Comparison of ENCODE assay signal across 22 cellular contexts in genomic region chr9:82675102-82675501, GRCh38.
"Had no signal": no experiment of that assay in that cellular context is flagged by ENCODE, and none has a peak within 500 bp of the region (broad histone marks: within the 10 kb centered on the region; RNA-seq: fewer than 3 reads in every experiment).

No MANE protein-coding gene starts in this region.

- ATAC-seq: effector memory CD8-positive, alpha-beta T cell; left lobe of liver; natural killer cell; stimulated activated effector memory CD8-positive, alpha-beta T cell treated with anti-CD3 and anti-CD28 coated beads, Interleukin-12 subunit alpha, Interleukin-12 subunit beta, amount 100 ng/mL, for 72 hours; stimulated activated naive CD8-positive, alpha-beta T cell treated with anti-CD3 and anti-CD28 coated beads, Interleukin-15, Interleukin-2, amounts not matched to agents 100 U/mL and 50 U/mL, for 24 hours had no signal

- H3K79me2 ChIP-seq: parathyroid adenoma had no signal

- H2AFZ ChIP-seq: parathyroid adenoma had no signal

- H3K27ac ChIP-seq: coronary artery, neutrophil, parathyroid adenoma, sigmoid colon, testis, tibial artery had no signal

- DNase-seq: effector memory CD8-positive, alpha-beta T cell; head of caudate nucleus; kidney; natural killer cell; sigmoid colon; stimulated activated CD4-positive, alpha-beta T cell treated with anti-CD3 and anti-CD28 coated beads, Interleukin-2, amount 100 ng/mL, for 24 hours; stimulated activated CD4-positive, alpha-beta T cell treated with anti-CD3 and anti-CD28 coated beads, Interleukin-4, amount 100 ng/mL, for 24 hours; stimulated activated naive CD8-positive, alpha-beta T cell treated with anti-CD3 and anti-CD28 coated beads, Interleukin-15, Interleukin-2, amounts not matched to agents 100 U/mL and 50 U/mL, for 24 hours; substantia nigra; testis; tibial artery had no signal

- H3K27me3 Mint-ChIP-seq: effector memory CD8-positive, alpha-beta T cell had no signal

- H3K36me3 ChIP-seq: neutrophil, sigmoid colon, tibial artery had no signal

- H3K27ac Mint-ChIP-seq: effector memory CD8-positive, alpha-beta T cell; memory B cell; natural killer cell; progenitor cell of endocrine pancreas; stimulated activated effector memory CD8-positive, alpha-beta T cell treated with anti-CD3 and anti-CD28 coated beads, Interleukin-12 subunit alpha, Interleukin-12 subunit beta, amount 100 ng/mL, for 72 hours; type B pancreatic cell had no signal

- H3K4me3 Mint-ChIP-seq: effector memory CD8-positive, alpha-beta T cell; memory B cell; natural killer cell; neural crest cell; stimulated activated effector memory CD8-positive, alpha-beta T cell treated with anti-CD3 and anti-CD28 coated beads, Interleukin-12 subunit alpha, Interleukin-12 subunit beta, amount 100 ng/mL, for 72 hours; type B pancreatic cell had no signal

- H3K9ac ChIP-seq: parathyroid adenoma had no signal

- H3K9me3 Mint-ChIP-seq: memory B cell, neural crest cell, type B pancreatic cell had no signal

- H3K4me1 Mint-ChIP-seq: memory B cell; natural killer cell; stimulated activated effector memory CD8-positive, alpha-beta T cell treated with anti-CD3 and anti-CD28 coated beads, Interleukin-12 subunit alpha, Interleukin-12 subunit beta, amount 100 ng/mL, for 72 hours had no signal

- H3K9me3 ChIP-seq: neutrophil, sigmoid colon, testis, tibial artery had no signal

- H3K36me3 Mint-ChIP-seq: memory B cell; natural killer cell; stimulated activated effector memory CD8-positive, alpha-beta T cell treated with anti-CD3 and anti-CD28 coated beads, Interleukin-12 subunit alpha, Interleukin-12 subunit beta, amount 100 ng/mL, for 72 hours; type B pancreatic cell had no signal

- FAIRE-seq: frontal cortex, kidney had no signal

- H3K27me3 ChIP-seq: neutrophil, sigmoid colon, testis, tibial artery had no signal

- H3K4me1 ChIP-seq: parathyroid adenoma, sigmoid colon, testis, tibial artery had no signal

- H3K4me3 ChIP-seq: coronary artery, lung, sigmoid colon, testis, tibial artery had no signal
